ENCODE assay signal across 17 cellular contexts in genomic region chr6:147852772-147853171, GRCh38.
"Had no signal": no experiment of that assay in that cellular context is flagged by ENCODE, and none has a peak within 500 bp of the region (broad histone marks: within the 10 kb centered on the region; RNA-seq: fewer than 3 reads in every experiment).

No MANE protein-coding gene starts in this region.

- H3K27ac ChIP-seq: upper lobe of right lung had no signal

- DNase-seq: activated CD4-positive, alpha-beta T cell treated with anti-CD3 and anti-CD28 coated beads, Interleukin-2, amount 10 ng/mL, durations not matched to agents 24 days and 14 days; activated CD4-positive, CD25-positive, alpha-beta regulatory T cell; activated CD8-positive, alpha-beta T cell treated with anti-CD3 and anti-CD28 coated beads for 36 hours; activated naive CD4-positive, alpha-beta T cell treated with anti-CD3 and anti-CD28 coated beads for 36 hours; activated naive CD8-positive, alpha-beta T cell treated with anti-CD3 and anti-CD28 coated beads, Interleukin-2, amount 50 U/mL, for 24 hours; activated T-cell treated with anti-CD3 and anti-CD28 coated beads, Interleukin-2, amount 50 U/mL, for 24 hours; anterior cingulate cortex; central memory CD4-positive, alpha-beta T cell; erythroblast; immature natural killer cell; left ventricle myocardium superior; stimulated activated CD8-positive, alpha-beta memory T cell treated with anti-CD3 and anti-CD28 coated beads, Interleukin-4, amount 100 ng/mL, for 48 hours; stimulated activated naive CD4-positive, alpha-beta T cell; T-helper 9 cell; upper lobe of right lung had no signal

- H3K36me3 Mint-ChIP-seq: brain, immature natural killer cell had no signal

- H3K4me3 ChIP-seq: upper lobe of right lung had no signal

- H3K9me3 ChIP-seq: upper lobe of right lung had no signal

- H3K4me3 Mint-ChIP-seq: activated CD4-positive, alpha-beta T cell treated with anti-CD3 and anti-CD28 coated beads, Interleukin-2, amount 10 ng/mL, durations not matched to agents 24 days and 14 days; activated CD8-positive, alpha-beta T cell treated with anti-CD3 and anti-CD28 coated beads for 36 hours; activated naive CD4-positive, alpha-beta T cell treated with anti-CD3 and anti-CD28 coated beads for 36 hours; activated naive CD8-positive, alpha-beta T cell treated with anti-CD3 and anti-CD28 coated beads, Interleukin-2, amount 50 U/mL, for 24 hours; activated T-cell treated with anti-CD3 and anti-CD28 coated beads, Interleukin-2, amount 50 U/mL, for 24 hours; brain; immature natural killer cell had no signal

- H3K9me3 Mint-ChIP-seq: activated CD4-positive, alpha-beta T cell treated with anti-CD3 and anti-CD28 coated beads, Interleukin-2, amount 10 ng/mL, durations not matched to agents 24 days and 14 days; activated CD8-positive, alpha-beta T cell treated with anti-CD3 and anti-CD28 coated beads for 36 hours; activated naive CD4-positive, alpha-beta T cell treated with anti-CD3 and anti-CD28 coated beads for 36 hours; activated naive CD8-positive, alpha-beta T cell treated with anti-CD3 and anti-CD28 coated beads, Interleukin-2, amount 50 U/mL, for 24 hours; activated T-cell treated with anti-CD3 and anti-CD28 coated beads, Interleukin-2, amount 50 U/mL, for 24 hours; activated T-helper 2 cell treated with anti-CD3 and anti-CD28 coated beads, Interferon-gamma antibody, Interleukin-2, Interleukin-4, amounts not matched to agents 10 μg/mL and 5 μg/mL and 100 μg/mL, durations not matched to agents 14 hours and 24 hours and 36 hours; brain had no signal

- H3K27ac Mint-ChIP-seq: activated CD4-positive, alpha-beta T cell treated with anti-CD3 and anti-CD28 coated beads, Interleukin-2, amount 10 ng/mL, durations not matched to agents 24 days and 14 days; activated CD8-positive, alpha-beta T cell treated with anti-CD3 and anti-CD28 coated beads for 36 hours; activated naive CD4-positive, alpha-beta T cell treated with anti-CD3 and anti-CD28 coated beads for 36 hours; activated naive CD8-positive, alpha-beta T cell treated with anti-CD3 and anti-CD28 coated beads, Interleukin-2, amount 50 U/mL, for 24 hours; activated T-cell treated with anti-CD3 and anti-CD28 coated beads, Interleukin-2, amount 50 U/mL, for 24 hours; activated T-helper 2 cell treated with anti-CD3 and anti-CD28 coated beads, Interferon-gamma antibody, Interleukin-2, Interleukin-4, amounts not matched to agents 10 μg/mL and 5 μg/mL and 100 μg/mL, durations not matched to agents 14 hours and 24 hours and 36 hours; brain; immature natural killer cell had no signal

- H3K36me3 ChIP-seq: upper lobe of right lung had no signal

- H3K27me3 ChIP-seq: upper lobe of right lung had no signal

- H3K27me3 Mint-ChIP-seq: activated CD4-positive, alpha-beta T cell treated with anti-CD3 and anti-CD28 coated beads, Interleukin-2, amount 10 ng/mL, durations not matched to agents 24 days and 14 days; activated CD8-positive, alpha-beta T cell treated with anti-CD3 and anti-CD28 coated beads for 36 hours; activated naive CD8-positive, alpha-beta T cell treated with anti-CD3 and anti-CD28 coated beads, Interleukin-2, amount 50 U/mL, for 24 hours; activated T-cell treated with anti-CD3 and anti-CD28 coated beads, Interleukin-2, amount 50 U/mL, for 24 hours; brain had no signal

- H3K4me1 Mint-ChIP-seq: activated CD4-positive, alpha-beta T cell treated with anti-CD3 and anti-CD28 coated beads, Interleukin-2, amount 10 ng/mL, durations not matched to agents 24 days and 14 days; activated naive CD8-positive, alpha-beta T cell treated with anti-CD3 and anti-CD28 coated beads, Interleukin-2, amount 50 U/mL, for 24 hours; immature natural killer cell had no signal
